Comparison of ENCODE assay signal across 25 cellular contexts in the genomic region with DNA sequence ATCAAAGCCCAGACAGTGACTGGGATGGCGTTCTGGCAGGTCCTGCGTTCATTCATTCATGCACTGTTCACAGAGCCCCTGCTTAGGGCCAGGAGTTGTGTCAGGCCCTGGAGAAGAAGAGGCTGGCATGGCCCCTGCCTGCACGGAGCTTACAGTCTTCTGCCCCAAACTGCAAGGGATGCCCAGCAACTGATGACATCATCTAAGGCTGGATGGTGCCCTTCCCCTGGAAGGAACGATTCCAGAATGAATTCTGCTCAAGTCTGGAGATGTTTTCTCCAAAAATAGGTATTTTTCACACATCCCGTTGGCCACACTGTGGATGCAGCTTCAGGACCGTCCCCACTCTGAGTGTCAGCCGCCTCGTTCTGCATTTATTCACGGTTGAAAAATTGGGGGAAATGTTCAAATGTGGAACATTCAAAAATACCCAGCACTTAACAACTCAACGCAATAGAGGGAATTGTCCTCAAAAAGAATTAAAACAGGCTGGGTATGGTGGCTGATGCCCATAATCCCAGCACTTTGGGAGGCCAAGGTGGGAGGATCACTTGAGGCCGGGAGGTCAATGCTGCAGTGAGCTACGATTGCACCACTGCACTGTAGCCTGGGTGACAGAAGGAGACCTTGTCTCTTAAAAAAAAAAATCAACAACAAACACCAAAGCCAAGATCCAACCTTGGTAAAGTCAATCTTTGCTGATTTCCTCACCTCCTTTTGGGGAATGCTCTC. TPM values are rescaled to one million over a fixed set of nuclear protein-coding genes. Genes with fewer than 3 reads are reported as not detected.
"Had no signal": no experiment of that assay in that cellular context is flagged by ENCODE, and none has a peak within 500 bp of the region (broad histone marks: within the 10 kb centered on the region; RNA-seq: fewer than 3 reads in every experiment).

No MANE protein-coding gene starts in this region.

- H3K27me3 ChIP-seq: Peyer's patch, SJCRH30 had no signal

- H3K4me3 ChIP-seq: Peyer's patch, SJCRH30 had no signal

- H3K27ac ChIP-seq: Peyer's patch, RWPE1, SJCRH30 had no signal

- H3K4me1 ChIP-seq: Peyer's patch, SJCRH30 had no signal

- H3K4me3 Mint-ChIP-seq: activated B cell treated with CpG ODN at 0.5 μM for 24 hours; activated CD4-positive, alpha-beta memory T cell treated with anti-CD3 and anti-CD28 coated beads for 36 hours; activated CD4-positive, alpha-beta T cell treated with anti-CD3 and anti-CD28 coated beads, Interleukin-2, amount 10 ng/mL, durations not matched to agents 7 days and 5 days; activated naive CD8-positive, alpha-beta T cell treated with anti-CD3 and anti-CD28 coated beads for 36 hours; activated T-cell treated with anti-CD3 and anti-CD28 coated beads, Interleukin-2, amount 50 U/mL, for 4 hours; T-cell had no signal

- H3K9me3 Mint-ChIP-seq: activated B cell treated with CpG ODN at 0.5 μM for 24 hours; activated CD4-positive, alpha-beta memory T cell treated with anti-CD3 and anti-CD28 coated beads for 36 hours; activated CD4-positive, alpha-beta T cell treated with anti-CD3 and anti-CD28 coated beads, Interleukin-2, amount 10 ng/mL, durations not matched to agents 7 days and 5 days; activated naive CD8-positive, alpha-beta T cell treated with anti-CD3 and anti-CD28 coated beads for 36 hours; activated T-cell treated with anti-CD3 and anti-CD28 coated beads, Interleukin-2, amount 50 U/mL, for 4 hours; T-cell had no signal

- H3K36me3 ChIP-seq: Peyer's patch, SJCRH30 had no signal

- H3K27ac Mint-ChIP-seq: activated B cell treated with CpG ODN at 0.5 μM for 24 hours; activated CD4-positive, alpha-beta memory T cell treated with anti-CD3 and anti-CD28 coated beads for 36 hours; activated CD4-positive, alpha-beta T cell treated with anti-CD3 and anti-CD28 coated beads, Interleukin-2, amount 10 ng/mL, durations not matched to agents 7 days and 5 days; activated naive CD8-positive, alpha-beta T cell treated with anti-CD3 and anti-CD28 coated beads for 36 hours; T-cell had no signal

- H3K27me3 Mint-ChIP-seq: activated CD4-positive, alpha-beta memory T cell treated with anti-CD3 and anti-CD28 coated beads for 36 hours; activated CD4-positive, alpha-beta T cell treated with anti-CD3 and anti-CD28 coated beads, Interleukin-2, amount 10 ng/mL, durations not matched to agents 7 days and 5 days; activated naive CD8-positive, alpha-beta T cell treated with anti-CD3 and anti-CD28 coated beads for 36 hours; T-cell had no signal

- H3K9me3 ChIP-seq: Peyer's patch, SJCRH30 had no signal

- ATAC-seq: activated T-cell treated with anti-CD3 and anti-CD28 coated beads, Interleukin-2, amount 50 U/mL, for 4 hours; T-cell had no signal

- FAIRE-seq: TTC549 had no signal

- DNase-seq: activated B cell treated with CpG ODN at 0.5 μM for 24 hours; activated CD4-positive, alpha-beta memory T cell treated with anti-CD3 and anti-CD28 coated beads for 36 hours; activated CD4-positive, alpha-beta T cell treated with anti-CD3 and anti-CD28 coated beads, Interleukin-2, amount 10 ng/mL, durations not matched to agents 7 days and 5 days; activated CD8-positive, alpha-beta memory T cell treated with anti-CD3 and anti-CD28 coated beads for 24 hours; activated effector memory CD4-positive, alpha-beta T cell treated with anti-CD3 and anti-CD28 coated beads, Interleukin-2, amount 50 U/mL, for 16 hours; activated naive CD4-positive, alpha-beta T cell treated with Interleukin-2 at 50 U/mL for 16 hours; activated naive CD8-positive, alpha-beta T cell treated with anti-CD3 and anti-CD28 coated beads for 36 hours; activated T-cell treated with anti-CD3 and anti-CD28 coated beads, Interleukin-2, amount 50 U/mL, for 4 hours; caudate nucleus; NCI-H1048; NCI-H187 treated with DMSO at 0.1 percent for 48 hours; NCI-H2171 treated with DMSO at 0.1 percent for 48 hours; NCI-H226; NCI-H82; Peyer's patch; Right ventricle myocardium superior; SJCRH30; T-cell; T-helper 2 cell; T1000 had no signal

RNA-seq across cellular contexts. Expression of gene CACNG5, which starts 23.8 kb away (rescaled TPM):
- total RNA-seq: activated B cell treated with CpG ODN at 0.5 μM for 24 hours; activated CD4-positive, alpha-beta memory T cell treated with anti-CD3 and anti-CD28 coated beads for 36 hours; activated CD4-positive, alpha-beta T cell treated with anti-CD3 and anti-CD28 coated beads, Interleukin-2, amount 10 ng/mL, durations not matched to agents 7 days and 5 days; activated naive CD8-positive, alpha-beta T cell treated with anti-CD3 and anti-CD28 coated beads for 36 hours; activated T-cell treated with anti-CD3 and anti-CD28 coated beads, Interleukin-2, amount 50 U/mL, for 4 hours; LHCN-M2; M059J; NCI-H460; Peyer's patch; Right ventricle myocardium superior; T-cell had no signal
